Comparison of ENCODE assay signal across 11 cellular contexts in the genomic region with DNA sequence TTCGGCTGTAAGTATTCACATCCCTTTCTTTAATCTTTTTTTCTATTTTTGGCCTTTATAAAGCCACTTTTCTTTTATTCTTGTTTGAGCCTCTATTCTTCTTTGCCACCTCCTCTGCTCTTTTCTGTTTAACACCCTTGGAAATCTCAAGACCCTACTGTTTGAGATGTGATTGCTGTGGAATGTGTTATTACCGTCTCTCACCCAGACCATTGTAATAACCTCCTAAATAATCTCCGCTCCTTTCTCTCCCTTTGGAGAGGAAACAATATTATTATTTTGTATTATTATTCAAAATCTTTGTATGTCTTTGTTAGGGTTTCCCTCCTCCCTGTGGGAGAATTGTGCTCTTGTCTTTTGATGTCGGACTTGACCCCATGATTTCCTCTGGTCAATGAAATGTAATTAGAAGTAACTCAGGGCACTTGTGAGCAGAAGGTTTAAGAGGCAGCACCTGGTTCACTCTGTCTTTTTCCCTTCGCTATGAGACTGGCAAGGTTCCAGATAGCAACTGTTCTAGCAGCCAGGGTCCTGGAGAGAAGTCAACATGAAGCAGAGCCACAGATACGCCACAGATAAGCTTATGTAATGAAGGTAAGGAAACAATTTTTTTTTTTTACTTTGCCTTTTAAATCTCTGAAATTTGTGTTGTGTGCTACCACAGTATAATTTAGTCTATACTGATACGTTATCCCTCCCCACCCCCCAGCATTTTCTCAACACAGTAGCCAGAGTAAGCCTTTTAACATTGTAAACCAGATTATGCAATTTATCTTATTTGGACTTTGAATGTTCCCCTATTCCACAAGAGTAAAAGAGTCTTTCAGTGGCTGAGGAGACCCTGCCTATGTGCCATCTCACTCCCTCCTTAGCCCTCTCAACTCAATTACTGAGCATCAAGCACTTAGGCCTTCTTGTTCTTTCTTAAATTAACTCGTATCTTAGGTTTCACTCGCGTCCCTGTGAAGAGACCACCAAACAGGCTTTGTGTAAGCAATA.
DNase-seq lines count a peak whose midpoint lies in the region; ATAC-seq and TF ChIP-seq lines count a peak whose summit lies in the region.
"Had no signal": no experiment of that assay in that cellular context is flagged by ENCODE, and none has a peak within 500 bp of the region (broad histone marks: within the 10 kb centered on the region; RNA-seq: fewer than 3 reads in every experiment).

No MANE protein-coding gene starts in this region.

- no peak for TF ChIP-seq CTCF in astrocyte of the cerebellum (IDR thresholded peaks at IDR 0.05; ENCODE audit: low read depth, low read length, missing control alignments)

- ATAC-seq in GM21381 (IDR thresholded peaks at IDR 0.05; ENCODE audit: unreplicated experiment) (no peak), GM21737 (IDR thresholded peaks at IDR 0.05; ENCODE audit: unreplicated experiment) (no peak)
- ATAC-seq: activated CD8-positive, alpha-beta memory T cell treated with anti-CD3 and anti-CD28 coated beads, Interleukin-2, amount 10 ng/mL, durations not matched to agents 7 days and 5 days; T-helper 17 cell had no signal

- H3K4me3 ChIP-seq in astrocyte of the cerebellum (ENCODE audit: low read depth, low read length), result no peak overlapping the region

- DNase-seq in NCI-H187 treated with DMSO at 0.1 percent for 48 hours (lab: John Stamatoyannopoulos, UW) (peak; percentile 17), NCI-H187 (lab: John Stamatoyannopoulos, UW) (no peak), NCI-H2227 treated with DMSO at 0.1 percent for 48 hours (lab: John Stamatoyannopoulos, UW) (peak; percentile 95), astrocyte of the cerebellum (ENCODE audit: low read depth) (peak; percentile 66), pons (ENCODE audit: low spot score) (peak; percentile 25), NCI-H226 (no peak)
- DNase-seq: activated CD8-positive, alpha-beta memory T cell treated with anti-CD3 and anti-CD28 coated beads, Interleukin-2, amount 10 ng/mL, durations not matched to agents 7 days and 5 days; DND-41; T-helper 17 cell had no signal

- in situ Hi-C loops in astrocyte of the cerebellum (cut with HindIII; ENCODE audit: low sequenced_read_pairs), result no loop called here

Comparison
In these comparisons a context has a peak if more than half of its experiments do, and no peak if none do; other contexts are left out.
1. DNase-seq: peak in NCI-H187 treated with DMSO at 0.1 percent for 48 hours (single experiment), NCI-H2227 treated with DMSO at 0.1 percent for 48 hours (single experiment), astrocyte of the cerebellum (single experiment) and pons (single experiment); none in NCI-H187 (0 of 2) and NCI-H226 (single experiment).